In genomic region chr11:63564056-63564784, GRCh38 we compare ENCODE assay signal across 8 cellular contexts. TPM values are rescaled to one million over a fixed set of nuclear protein-coding genes. Genes with fewer than 3 reads are reported as not detected.
DNase-seq lines count a peak whose midpoint lies in the region; ATAC-seq, FAIRE-seq and TF ChIP-seq lines count a peak whose summit lies in the region.

No MANE protein-coding gene starts in this region.

- H3K4me3 ChIP-seq in A549: no peak overlapping the region
- no peak overlapping the region for H3K4me3 ChIP-seq in parathyroid adenoma (ENCODE audit: low read depth, low read length)
- no peak overlapping the region for H3K4me3 ChIP-seq in gastroesophageal sphincter

- TF ChIP-seq POLR2A in A549 (IDR thresholded peaks at IDR 0.05; ENCODE audit: low read length): no peak
- no peak for TF ChIP-seq POLR2A in gastroesophageal sphincter (IDR thresholded peaks at IDR 0.05)

- no peaks in the 10 kb centered on the region for H3K27me3 Mint-ChIP-seq in activated CD4-positive, alpha-beta memory T cell treated with anti-CD3 and anti-CD28 coated beads for 36 hours

- H3K9me3 Mint-ChIP-seq in activated CD4-positive, alpha-beta memory T cell treated with anti-CD3 and anti-CD28 coated beads for 36 hours: no peaks in the 10 kb centered on the region

- H3K27ac Mint-ChIP-seq in activated CD4-positive, alpha-beta memory T cell treated with anti-CD3 and anti-CD28 coated beads for 36 hours: no peak overlapping the region

- TF ChIP-seq CTCF in A549 (IDR thresholded peaks at IDR 0.05): no peak
- TF ChIP-seq CTCF in parathyroid adenoma (IDR thresholded peaks at IDR 0.05): no peak
- no peak for TF ChIP-seq CTCF in gastroesophageal sphincter (IDR thresholded peaks at IDR 0.05)

- H2AFZ ChIP-seq in parathyroid adenoma: peak overlapping the region; percentile 46

- no peak for DNase-seq in A549 (ENCODE audit: low read depth in 1 of 2, low spot score in 1 of 2)
- peak; percentile 48 for DNase-seq in activated CD4-positive, alpha-beta memory T cell treated with anti-CD3 and anti-CD28 coated beads for 36 hours
- no peak for DNase-seq in amniotic stem cell (lab: John Stamatoyannopoulos, UW)
- no peak for DNase-seq in hepatic stellate cell (ENCODE audit: low spot score)

- H3K27ac ChIP-seq in A549 (peak overlapping the region; percentile 71 to 85; a peak in 4 of 6 replicates), parathyroid adenoma (no peak overlapping the region), gastroesophageal sphincter (no peak overlapping the region)

- TF ChIP-seq EP300 in A549 (IDR thresholded peaks at IDR 0.05) (no peak), gastroesophageal sphincter (IDR thresholded peaks at IDR 0.05) (no peak)

- 94% methylated on average over 7 of the region's 7 CpGs for WGBS in A549 (ENCODE audit: missing lambda C conversion rate)
- WGBS in gastroesophageal sphincter (ENCODE audit: low coverage in 1 of 2), 2 donors: 78 to 81% methylated on average over 3 to 6 of the region's 7 CpGs

- H3K4me1 Mint-ChIP-seq in activated CD4-positive, alpha-beta memory T cell treated with anti-CD3 and anti-CD28 coated beads for 36 hours (ENCODE audit: low read depth): peaks cover 65% of the 10 kb centered on the region

- POLR2A ChIA-PET in A549 (lab: Yijun Ruan, JAX): no interaction called here
- POLR2A ChIA-PET in activated CD4-positive, alpha-beta memory T cell treated with anti-CD3 and anti-CD28 coated beads for 36 hours (lab: Charles Lee): interaction anchor here (1.0 to 1.8 kb wide), 2 partner anchors 11 to 27 kb away, joined by 5 to 20 read pairs; partner anchors contain the start of gene PLAAT4

- H3K4me3 Mint-ChIP-seq in activated CD4-positive, alpha-beta memory T cell treated with anti-CD3 and anti-CD28 coated beads for 36 hours: no peak overlapping the region

- peaks cover 44% of the 10 kb centered on the region for H3K4me1 ChIP-seq in A549
- no peaks in the 10 kb centered on the region for H3K4me1 ChIP-seq in parathyroid adenoma
- peaks cover 0 to 15% (median 0%) of the 10 kb centered on the region in 3 donors for H3K4me1 ChIP-seq in gastroesophageal sphincter

- TF ChIP-seq RAD21 in A549 (conservative IDR thresholded peaks at IDR 0.05 in 1 of 2, IDR thresholded peaks at IDR 0.05 in 1 of 2): no peak

- CTCF ChIA-PET in A549 (lab: Yijun Ruan, JAX): interaction anchor here (1.3 kb wide), 1 partner anchor 17 kb away, joined by 3 read pairs; no protein-coding TSS in a partner anchor
- CTCF ChIA-PET in activated CD4-positive, alpha-beta memory T cell treated with anti-CD3 and anti-CD28 coated beads for 36 hours (lab: Charles Lee): interaction anchor here (0.6 to 2.9 kb wide), 2 partner anchors 85 to 386 kb away, joined by 3 to 11 read pairs; no protein-coding TSS in a partner anchor

- no peak for ATAC-seq in A549
- peak; percentile 71 for ATAC-seq in GM18909 (IDR thresholded peaks at IDR 0.05; ENCODE audit: poor library complexity, unreplicated experiment)
- peak; percentile 67 for ATAC-seq in HG03066 (IDR thresholded peaks at IDR 0.05; ENCODE audit: low read depth, unreplicated experiment)
- no peak for ATAC-seq in gastroesophageal sphincter

- H3K9ac ChIP-seq in parathyroid adenoma: no peak overlapping the region

- H3K9me3 ChIP-seq in A549 (no peaks in the 10 kb centered on the region), parathyroid adenoma (ENCODE audit: control insufficient read depth, low read length) (no peaks in the 10 kb centered on the region), gastroesophageal sphincter (no peaks in the 10 kb centered on the region)

- no peak for FAIRE-seq in A549 (lab: Jason Lieb, UNC)

- H3K36me3 ChIP-seq in parathyroid adenoma (ENCODE audit: control insufficient read depth, insufficient read depth, low read length) (no peaks in the 10 kb centered on the region), gastroesophageal sphincter (no peaks in the 10 kb centered on the region)

- intact Hi-C loops in activated CD4-positive, alpha-beta memory T cell treated with anti-CD3 and anti-CD28 coated beads for 36 hours (cut with micrococcal nuclease): no loop called here

- no peaks in the 10 kb centered on the region for H3K79me2 ChIP-seq in parathyroid adenoma

- H3K36me3 Mint-ChIP-seq in activated CD4-positive, alpha-beta memory T cell treated with anti-CD3 and anti-CD28 coated beads for 36 hours: no peaks in the 10 kb centered on the region

- H3K27me3 ChIP-seq in parathyroid adenoma (ENCODE audit: control insufficient read depth, insufficient read depth, low read length) (no peaks in the 10 kb centered on the region), gastroesophageal sphincter (no peaks in the 10 kb centered on the region)

- H3K4me2 ChIP-seq in A549: peak overlapping the region; percentile 47; the same call in 2 of the 3 replicates
- H3K4me2 ChIP-seq in parathyroid adenoma (ENCODE audit: low read length): no peak overlapping the region

TF ChIP-seq in A549, 52 proteins besides CTCF, POLR2A, EP300 and RAD21:
- TF ChIP-seq PHF8 (IDR thresholded peaks at IDR 0.05; ENCODE audit: borderline replicate concordance, low read depth): no peak
- TF ChIP-seq PBX3 (IDR thresholded peaks at IDR 0.05): no peak
- no peak for TF ChIP-seq ZC3H11A (IDR thresholded peaks at IDR 0.05)
- TF ChIP-seq CEBPB (IDR thresholded peaks at IDR 0.05): no peak
- TF ChIP-seq HEYL (CRISPR knock-in tag; IDR thresholded peaks at IDR 0.05): no peak
- TF ChIP-seq HDAC2 (IDR thresholded peaks at IDR 0.05): no peak
- no peak for TF ChIP-seq CBX2 (IDR thresholded peaks at IDR 0.05; ENCODE audit: borderline replicate concordance, low read depth)
- TF ChIP-seq RFX5 (IDR thresholded peaks at IDR 0.05): no peak
- TF ChIP-seq RNF2 (IDR thresholded peaks at IDR 0.05; ENCODE audit: borderline replicate concordance, low read depth): no peak

RNA-seq across cellular contexts. Expression of gene PLAAT2, which starts 1.0 kb away (rescaled TPM):
- polyA plus RNA-seq in A549 (2011; rRNA removed): 0.56 and 0.57 TPM in 2 replicates
- 0.71 and 1.3 TPM in 2 replicates for polyA plus RNA-seq in A549 (2012; cell fraction: cytosol; rRNA removed)
- polyA plus RNA-seq in A549 (2012; cell fraction: nucleus; rRNA removed): 1.6 and 1.8 TPM in 2 replicates
- 0.14 to 0.42 TPM (median 0.26 TPM) in 3 replicates for polyA plus RNA-seq in A549 (2017; fragmentation: RNase III; extraction: RNeasy Plus Mini Kit Qiagen cat#74134 plus additional on column Dnase treatment)
- polyA minus RNA-seq in A549 (2011; rRNA and poly(A)+ RNA removed): 0.39 TPM in 1 of 2 replicates, not detected in the other
- under 1 TPM in 1 of 2 experiments, not detected in 1; 0.44 TPM for total RNA-seq in activated CD4-positive, alpha-beta memory T cell treated with anti-CD3 and anti-CD28 coated beads for 36 hours
- total RNA-seq in gastroesophageal sphincter: not detected

RNA-seq across cellular contexts. Expression of gene PLAAT4, which starts 27.6 kb away (rescaled TPM):
- polyA plus RNA-seq in A549 (2011; rRNA removed): 1.6 and 2.4 TPM in 2 replicates
- polyA plus RNA-seq in A549 (2012; cell fraction: cytosol; rRNA removed): 0.91 and 1.4 TPM in 2 replicates
- polyA plus RNA-seq in A549 (2012; cell fraction: nucleus; rRNA removed): 0.48 and 0.80 TPM in 2 replicates
- 0.74 to 1.8 TPM (median 1.4 TPM) in 3 replicates for polyA plus RNA-seq in A549 (2017; fragmentation: RNase III; extraction: RNeasy Plus Mini Kit Qiagen cat#74134 plus additional on column Dnase treatment)
- 1.0 and 1.3 TPM in 2 replicates for polyA minus RNA-seq in A549 (2011; rRNA and poly(A)+ RNA removed)
- total RNA-seq in activated CD4-positive, alpha-beta memory T cell treated with anti-CD3 and anti-CD28 coated beads for 36 hours: 10 to 100 TPM; 35.7 to 36.3 TPM
- 10 to 100 TPM; 18.0 to 40.5 (median 35.9) TPM for total RNA-seq in gastroesophageal sphincter

RNA-seq across cellular contexts. Expression of gene PLAAT3, which starts 50.0 kb away (rescaled TPM):
- polyA plus RNA-seq in A549 (2011; rRNA removed) (65.2 and 71.1 TPM in 2 replicates), A549 (2017; fragmentation: RNase III; extraction: RNeasy Plus Mini Kit Qiagen cat#74134 plus additional on column Dnase treatment) (39.5 to 40.7 TPM (median 40.1 TPM) in 3 replicates)
- 95.5 and 108 TPM in 2 replicates for polyA plus RNA-seq in A549 (2012; cell fraction: cytosol; rRNA removed)
- polyA plus RNA-seq in A549 (2012; cell fraction: nucleus; rRNA removed): 50.2 and 51.9 TPM in 2 replicates
- polyA minus RNA-seq in A549 (2011; rRNA and poly(A)+ RNA removed): 89.2 and 142 TPM in 2 replicates
- total RNA-seq in activated CD4-positive, alpha-beta memory T cell treated with anti-CD3 and anti-CD28 coated beads for 36 hours: 10 to 100 TPM; 10.3 to 10.4 TPM
- 10 to 100 TPM; 45.9 to 69.1 (median 53.2) TPM for total RNA-seq in gastroesophageal sphincter

RNA-seq across cellular contexts. Expression of gene LGALS12, which starts 58.3 kb away (rescaled TPM):
- polyA plus RNA-seq in A549 (2011; rRNA removed) (not detected in 2 replicates), A549 (2017; fragmentation: RNase III; extraction: RNeasy Plus Mini Kit Qiagen cat#74134 plus additional on column Dnase treatment) (not detected in 3 replicates)
- 0.03 and 0.05 TPM in 2 replicates for polyA plus RNA-seq in A549 (2012; cell fraction: cytosol; rRNA removed)
- 0.04 TPM in 1 of 2 replicates, not detected in the other for polyA plus RNA-seq in A549 (2012; cell fraction: nucleus; rRNA removed)
- polyA minus RNA-seq in A549 (2011; rRNA and poly(A)+ RNA removed): not detected in 2 replicates
- not detected for total RNA-seq in activated CD4-positive, alpha-beta memory T cell treated with anti-CD3 and anti-CD28 coated beads for 36 hours
- 1 to 10 TPM in 1 of 4 donors, under 1 TPM in 1, not detected in 2; 0.47 to 2.0 TPM for total RNA-seq in gastroesophageal sphincter

Comparison
In these comparisons a context has a peak if more than half of its experiments do, and no peak if none do; other contexts are left out.
1. ATAC-seq: peak in GM18909 (single experiment) and HG03066 (single experiment); none in A549 (0 of 2) and gastroesophageal sphincter (single experiment).
2. H3K27ac ChIP-seq: peak in A549 (2 of 2); none in parathyroid adenoma (single experiment) and gastroesophageal sphincter (0 of 4).
3. RNA of gene PLAAT3, which starts 50.0 kb away (total RNA-seq): 45.9 to 69.1 TPM in gastroesophageal sphincter; 10.3 to 10.4 TPM in activated CD4-positive, alpha-beta memory T cell treated with anti-CD3 and anti-CD28 coated beads for 36 hours; every median in the first group is over 4 times any median in the second.